Comparison of ENCODE assay signal across 7 cellular contexts in the genomic region with DNA sequence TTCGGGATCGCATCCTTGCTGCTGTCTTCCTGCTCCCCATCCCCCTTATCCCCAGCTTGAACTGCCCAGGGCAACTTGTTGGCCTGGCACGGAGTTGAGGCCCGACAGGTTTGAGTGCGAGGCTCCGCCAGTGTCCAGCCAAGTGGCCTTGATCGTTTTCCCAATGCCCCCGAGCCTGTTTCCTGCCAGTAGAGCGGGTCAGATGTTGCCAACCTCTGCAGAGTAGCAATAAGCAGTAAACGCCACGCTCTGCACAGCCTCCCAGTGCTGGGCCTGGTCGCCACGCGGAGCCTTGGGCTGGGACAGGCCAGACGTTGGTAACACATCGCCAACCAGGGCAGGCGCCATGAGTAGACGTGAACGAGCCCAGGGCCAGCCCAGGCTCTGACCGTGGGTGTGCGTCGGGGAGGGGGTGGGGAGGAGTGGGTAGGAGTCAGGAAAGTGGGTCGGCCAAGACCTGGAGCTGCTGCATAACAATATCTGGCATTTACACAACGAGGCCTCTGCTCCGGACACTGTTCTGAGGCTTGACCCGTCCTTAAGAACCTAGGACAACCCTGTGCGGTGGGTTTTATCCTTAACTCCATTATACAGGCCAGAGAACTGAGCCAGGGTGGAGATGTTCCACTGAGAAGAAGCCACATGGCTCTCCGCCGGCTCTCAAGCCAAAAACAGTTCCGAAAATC. TPM values are rescaled to one million over a fixed set of nuclear protein-coding genes. Genes with fewer than 3 reads are reported as not detected.
A peak's percentile ranks its signal among the peaks of the same experiment; 100 is the strongest.
DNase-seq lines count a peak whose midpoint lies in the region; ATAC-seq and TF ChIP-seq lines count a peak whose summit lies in the region.
"Had no signal": no experiment of that assay in that cellular context is flagged by ENCODE, and none has a peak within 500 bp of the region (broad histone marks: within the 10 kb centered on the region; RNA-seq: fewer than 3 reads in every experiment).

No MANE protein-coding gene starts in this region.

- peaks cover 0 to 38% (median 12%) of the 10 kb centered on the region in 4 donors for H3K4me1 ChIP-seq in right lobe of liver

- intact Hi-C loops in right lobe of liver (cut with DNase I) = no loop called here

- H3K36me3 Mint-ChIP-seq in activated CD4-positive, alpha-beta memory T cell treated with anti-CD3 and anti-CD28 coated beads, Interleukin-2, amount 10 ng/mL, durations not matched to agents 7 days and 5 days (ENCODE audit: low read depth) = peaks cover 4% of the 10 kb centered on the region

- no peaks in the 10 kb centered on the region for H3K9me3 Mint-ChIP-seq in activated CD4-positive, alpha-beta memory T cell treated with anti-CD3 and anti-CD28 coated beads, Interleukin-2, amount 10 ng/mL, durations not matched to agents 7 days and 5 days

- H3K27ac Mint-ChIP-seq in activated CD4-positive, alpha-beta memory T cell treated with anti-CD3 and anti-CD28 coated beads, Interleukin-2, amount 10 ng/mL, durations not matched to agents 7 days and 5 days = peak overlapping the region; percentile 91

- H3K4me1 Mint-ChIP-seq in activated CD4-positive, alpha-beta memory T cell treated with anti-CD3 and anti-CD28 coated beads, Interleukin-2, amount 10 ng/mL, durations not matched to agents 7 days and 5 days = peaks cover 43% of the 10 kb centered on the region

- H3K27me3 ChIP-seq in right lobe of liver = no peaks in the 10 kb centered on the region

- CTCF ChIA-PET in activated CD4-positive, alpha-beta memory T cell treated with anti-CD3 and anti-CD28 coated beads, Interleukin-2, amount 10 ng/mL, durations not matched to agents 7 days and 5 days (lab: Charles Lee) = interaction anchor here (0.7 to 5.0 kb wide), 19 partner anchors 9 to 435 kb away, joined by 3 to 52 read pairs (median 4); partner anchors contain the start of genes ACY1, DUSP7, PARP3 and RPL29

- POLR2A ChIA-PET in activated CD4-positive, alpha-beta memory T cell treated with anti-CD3 and anti-CD28 coated beads, Interleukin-2, amount 10 ng/mL, durations not matched to agents 7 days and 5 days (lab: Charles Lee) = interaction anchor here (0.7 to 3.2 kb wide), 13 partner anchors 9 to 474 kb away, joined by 3 to 40 read pairs (median 4); partner anchors contain the start of genes ACY1, PARP3, POC1A and RPL29

- no peaks in the 10 kb centered on the region for H3K27me3 Mint-ChIP-seq in activated CD4-positive, alpha-beta memory T cell treated with anti-CD3 and anti-CD28 coated beads, Interleukin-2, amount 10 ng/mL, durations not matched to agents 7 days and 5 days

- peak in 2 of 4 donors; percentile 0 to 12 for TF ChIP-seq CTCF in right lobe of liver (IDR thresholded peaks at IDR 0.05)

- peak overlapping the region; percentile 70 to 84 (median 74) for H3K4me3 ChIP-seq in right lobe of liver

- WGBS in right lobe of liver (ENCODE audit: insufficient coverage, low coverage, low lambda C conversion rate, missing lambda C conversion rate) = 0% methylated on average over 11 of the region's 30 CpGs

- H3K4me3 Mint-ChIP-seq in activated CD4-positive, alpha-beta memory T cell treated with anti-CD3 and anti-CD28 coated beads, Interleukin-2, amount 10 ng/mL, durations not matched to agents 7 days and 5 days = peak overlapping the region; percentile 98

- H3K27ac ChIP-seq in right lobe of liver = peak overlapping the region; percentile 86 to 98 (median 92)

- no peaks in the 10 kb centered on the region for H3K9me3 ChIP-seq in right lobe of liver

- TF ChIP-seq POLR2A in right lobe of liver (IDR thresholded peaks at IDR 0.05) = no peak

- no peak for DNase-seq in activated CD4-positive, CD25-positive, alpha-beta regulatory T cell treated with anti-CD3 and anti-CD28 coated beads, Interleukin-2, amount 50 U/mL, for 72 hours
- DNase-seq in activated CD4-positive, alpha-beta memory T cell treated with anti-CD3 and anti-CD28 coated beads, Interleukin-2, amount 10 ng/mL, durations not matched to agents 7 days and 5 days = peak; percentile 27
- DNase-seq in right lobe of liver = peak; percentile 61 to 92 (median 88)
- DNase-seq in GM19238 (ENCODE audit: insufficient read length, low spot score) = no peak
- DNase-seq in NCI-H1436 treated with DMSO at 0.1 percent for 48 hours (lab: John Stamatoyannopoulos, UW) = no peak

- peak; percentile 15 to 18 for ATAC-seq in activated CD4-positive, CD25-positive, alpha-beta regulatory T cell treated with anti-CD3 and anti-CD28 coated beads, Interleukin-2, amount 50 U/mL, for 24 hours
- peak; percentile 33 to 57 (median 54) for ATAC-seq in right lobe of liver

- no peaks in the 10 kb centered on the region for H3K36me3 ChIP-seq in right lobe of liver

RNA-seq across cellular contexts. Expression of gene ABHD14A, which starts 0.4 kb away (rescaled TPM):
- total RNA-seq in activated CD4-positive, alpha-beta memory T cell treated with anti-CD3 and anti-CD28 coated beads, Interleukin-2, amount 10 ng/mL, durations not matched to agents 7 days and 5 days = 10 to 100 TPM; 10.8 to 13.3 TPM
- total RNA-seq in right lobe of liver = 10 to 100 TPM in 4 of 6 experiments, 1 to 10 TPM in 2; 8.3 to 22.2 (median 15.1) TPM

RNA-seq across cellular contexts. Expression of gene ABHD14B, which starts 0.6 kb away (rescaled TPM):
- total RNA-seq in activated CD4-positive, alpha-beta memory T cell treated with anti-CD3 and anti-CD28 coated beads, Interleukin-2, amount 10 ng/mL, durations not matched to agents 7 days and 5 days = 10 to 100 TPM; 57.4 to 58.1 TPM
- total RNA-seq in right lobe of liver = 100 to 1,000 TPM in 4 of 6 experiments, 10 to 100 TPM in 2; 62.9 to 126 (median 109) TPM

RNA-seq across cellular contexts. Expression of gene PCBP4, which starts 7.2 kb away (rescaled TPM):
- total RNA-seq in activated CD4-positive, alpha-beta memory T cell treated with anti-CD3 and anti-CD28 coated beads, Interleukin-2, amount 10 ng/mL, durations not matched to agents 7 days and 5 days = 10 to 100 TPM; 31.0 to 34.2 TPM
- 10 to 100 TPM in 3 of 6 experiments, 1 to 10 TPM in 3; 6.5 to 19.2 (median 11.7) TPM for total RNA-seq in right lobe of liver

RNA-seq across cellular contexts. Expression of gene ACY1, which starts 8.9 kb away (rescaled TPM):
- 10 to 100 TPM; 18.4 to 22.0 TPM for total RNA-seq in activated CD4-positive, alpha-beta memory T cell treated with anti-CD3 and anti-CD28 coated beads, Interleukin-2, amount 10 ng/mL, durations not matched to agents 7 days and 5 days
- 100 to 1,000 TPM; 223 to 479 (median 297) TPM for total RNA-seq in right lobe of liver

RNA-seq across cellular contexts. Expression of gene GPR62, which starts 19.2 kb away (rescaled TPM):
- not detected for total RNA-seq in activated CD4-positive, alpha-beta memory T cell treated with anti-CD3 and anti-CD28 coated beads, Interleukin-2, amount 10 ng/mL, durations not matched to agents 7 days and 5 days
- total RNA-seq in right lobe of liver = under 1 TPM in 2 of 6 experiments, not detected in 4; 0.18 to 0.37 TPM
- total RNA-seq: myocyte had no signal

Comparison
In these comparisons a context has a peak if more than half of its experiments do, and no peak if none do; other contexts are left out.
1. DNase-seq: peak in activated CD4-positive, alpha-beta memory T cell treated with anti-CD3 and anti-CD28 coated beads, Interleukin-2, amount 10 ng/mL, durations not matched to agents 7 days and 5 days (single experiment) and right lobe of liver (3 of 3); none in activated CD4-positive, CD25-positive, alpha-beta regulatory T cell treated with anti-CD3 and anti-CD28 coated beads, Interleukin-2, amount 50 U/mL, for 72 hours (single experiment), GM19238 (single experiment) and NCI-H1436 treated with DMSO at 0.1 percent for 48 hours (single experiment).